ENCODE assay signal across 1 cellular context in the genomic region with DNA sequence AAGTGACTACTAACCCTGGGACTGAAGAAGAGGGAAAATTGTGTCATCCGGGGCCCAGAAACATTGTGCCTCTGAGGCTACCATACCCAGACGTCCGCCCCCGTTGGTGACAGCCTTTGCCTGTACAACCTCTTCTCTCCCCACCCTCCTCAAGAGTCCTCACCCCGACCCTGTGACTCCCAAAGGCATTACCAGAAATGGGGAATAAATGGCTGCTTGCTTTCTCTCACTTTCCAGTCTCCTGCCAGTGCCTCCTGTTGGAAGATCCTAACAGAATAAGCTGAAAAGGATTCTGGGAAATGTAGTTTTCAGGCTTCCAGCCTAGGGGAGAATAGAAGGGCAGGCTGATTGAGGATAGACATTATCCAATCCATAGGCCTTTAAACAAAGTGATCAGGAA.
TF ChIP-seq lines count a peak whose summit lies in the region.

No MANE protein-coding gene starts in this region.

TF ChIP-seq in HEK293, 187 proteins besides CTCF, POLR2A, EP300 and RAD21 (continued from another document):
- TF ChIP-seq ZNF670 (tag by site-specific recombination; IDR thresholded peaks at IDR 0.05; ENCODE audit: low read depth) = no peak
- no peak for TF ChIP-seq ZNF223 (tag by site-specific recombination; IDR thresholded peaks at IDR 0.05)
- TF ChIP-seq ZBTB20 (tag by site-specific recombination; IDR thresholded peaks at IDR 0.05) = no peak; the same call in 1 of the 2 replicates
- TF ChIP-seq ZBTB7A (tag by site-specific recombination; IDR thresholded peaks at IDR 0.05; ENCODE audit: low read depth) = no peak
- no peak for TF ChIP-seq SCRT1 (tag by site-specific recombination; IDR thresholded peaks at IDR 0.05; ENCODE audit: borderline replicate concordance)
- no peak for TF ChIP-seq ZNF221 (tag by site-specific recombination; IDR thresholded peaks at IDR 0.05; ENCODE audit: borderline replicate concordance)
- no peak for TF ChIP-seq KLF16 (tag by site-specific recombination; IDR thresholded peaks at IDR 0.05)
- TF ChIP-seq, protein P1, sequence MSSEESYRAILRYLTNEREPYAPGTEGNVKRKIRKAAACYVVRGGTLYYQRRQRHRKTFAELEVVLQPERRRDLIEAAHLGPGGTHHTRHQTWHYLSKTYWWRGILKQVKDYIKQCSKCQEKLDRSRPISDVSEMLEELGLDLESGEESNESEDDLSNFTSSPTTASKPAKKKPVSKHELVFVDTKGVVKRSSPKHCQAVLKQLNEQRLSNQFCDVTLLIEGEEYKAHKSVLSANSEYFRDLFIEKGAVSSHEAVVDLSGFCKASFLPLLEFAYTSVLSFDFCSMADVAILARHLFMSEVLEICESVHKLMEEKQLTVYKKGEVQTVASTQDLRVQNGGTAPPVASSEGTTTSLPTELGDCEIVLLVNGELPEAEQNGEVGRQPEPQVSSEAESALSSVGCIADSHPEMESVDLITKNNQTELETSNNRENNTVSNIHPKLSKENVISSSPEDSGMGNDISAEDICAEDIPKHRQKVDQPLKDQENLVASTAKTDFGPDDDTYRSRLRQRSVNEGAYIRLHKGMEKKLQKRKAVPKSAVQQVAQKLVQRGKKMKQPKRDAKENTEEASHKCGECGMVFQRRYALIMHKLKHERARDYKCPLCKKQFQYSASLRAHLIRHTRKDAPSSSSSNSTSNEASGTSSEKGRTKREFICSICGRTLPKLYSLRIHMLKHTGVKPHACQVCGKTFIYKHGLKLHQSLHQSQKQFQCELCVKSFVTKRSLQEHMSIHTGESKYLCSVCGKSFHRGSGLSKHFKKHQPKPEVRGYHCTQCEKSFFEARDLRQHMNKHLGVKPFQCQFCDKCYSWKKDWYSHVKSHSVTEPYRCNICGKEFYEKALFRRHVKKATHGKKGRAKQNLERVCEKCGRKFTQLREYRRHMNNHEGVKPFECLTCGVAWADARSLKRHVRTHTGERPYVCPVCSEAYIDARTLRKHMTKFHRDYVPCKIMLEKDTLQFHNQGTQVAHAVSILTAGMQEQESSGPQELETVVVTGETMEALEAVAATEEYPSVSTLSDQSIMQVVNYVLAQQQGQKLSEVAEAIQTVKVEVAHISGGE (tag by site-specific recombination; conservative IDR thresholded peaks at IDR 0.05; ENCODE audit: low read depth) = no peak
- no peak for TF ChIP-seq ZIC2 (tag by site-specific recombination; IDR thresholded peaks at IDR 0.05)
- TF ChIP-seq ZBTB17 (tag by site-specific recombination; IDR thresholded peaks at IDR 0.05) = peak; percentile 65
- TF ChIP-seq ZNF76 (tag by site-specific recombination; IDR thresholded peaks at IDR 0.05; ENCODE audit: borderline replicate concordance, low read depth) = peak; percentile 27; the same call in 1 of the 2 replicates
- TF ChIP-seq, protein P2, sequence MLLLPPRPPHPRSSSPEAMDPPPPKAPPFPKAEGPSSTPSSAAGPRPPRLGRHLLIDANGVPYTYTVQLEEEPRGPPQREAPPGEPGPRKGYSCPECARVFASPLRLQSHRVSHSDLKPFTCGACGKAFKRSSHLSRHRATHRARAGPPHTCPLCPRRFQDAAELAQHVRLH (tag by site-specific recombination; IDR thresholded peaks at IDR 0.05) = no peak
- TF ChIP-seq, protein P3, sequence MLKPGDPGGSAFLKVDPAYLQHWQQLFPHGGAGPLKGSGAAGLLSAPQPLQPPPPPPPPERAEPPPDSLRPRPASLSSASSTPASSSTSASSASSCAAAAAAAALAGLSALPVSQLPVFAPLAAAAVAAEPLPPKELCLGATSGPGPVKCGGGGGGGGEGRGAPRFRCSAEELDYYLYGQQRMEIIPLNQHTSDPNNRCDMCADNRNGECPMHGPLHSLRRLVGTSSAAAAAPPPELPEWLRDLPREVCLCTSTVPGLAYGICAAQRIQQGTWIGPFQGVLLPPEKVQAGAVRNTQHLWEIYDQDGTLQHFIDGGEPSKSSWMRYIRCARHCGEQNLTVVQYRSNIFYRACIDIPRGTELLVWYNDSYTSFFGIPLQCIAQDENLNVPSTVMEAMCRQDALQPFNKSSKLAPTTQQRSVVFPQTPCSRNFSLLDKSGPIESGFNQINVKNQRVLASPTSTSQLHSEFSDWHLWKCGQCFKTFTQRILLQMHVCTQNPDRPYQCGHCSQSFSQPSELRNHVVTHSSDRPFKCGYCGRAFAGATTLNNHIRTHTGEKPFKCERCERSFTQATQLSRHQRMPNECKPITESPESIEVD (tag by site-specific recombination; IDR thresholded peaks at IDR 0.05) = no peak
